In the genomic region with DNA sequence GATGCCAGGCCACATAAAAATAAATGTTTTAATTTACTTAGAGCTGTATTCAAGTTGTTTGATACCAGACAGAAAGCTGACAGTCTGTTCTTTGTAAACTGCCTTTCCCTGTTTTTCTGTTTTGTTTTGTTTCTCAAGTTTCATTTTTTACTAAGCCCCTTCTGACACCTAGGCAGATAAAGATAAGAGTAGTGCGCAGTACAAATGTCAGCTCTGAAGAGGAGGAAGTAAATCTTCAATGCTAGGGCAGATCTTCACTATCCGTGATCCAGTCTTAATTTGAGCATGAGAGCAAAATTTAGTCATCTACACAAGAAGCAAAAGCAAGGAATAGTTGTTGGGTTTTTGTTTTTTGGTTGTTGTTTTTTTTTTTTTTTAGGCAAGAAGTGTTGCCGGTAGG, we compare ENCODE assay signal across 1 cellular context.
TF ChIP-seq lines count a peak whose summit lies in the region.

No MANE protein-coding gene starts in this region.

TF ChIP-seq in K562, 482 proteins besides CTCF, POLR2A, EP300 and RAD21:
- TF ChIP-seq, protein P1, sequence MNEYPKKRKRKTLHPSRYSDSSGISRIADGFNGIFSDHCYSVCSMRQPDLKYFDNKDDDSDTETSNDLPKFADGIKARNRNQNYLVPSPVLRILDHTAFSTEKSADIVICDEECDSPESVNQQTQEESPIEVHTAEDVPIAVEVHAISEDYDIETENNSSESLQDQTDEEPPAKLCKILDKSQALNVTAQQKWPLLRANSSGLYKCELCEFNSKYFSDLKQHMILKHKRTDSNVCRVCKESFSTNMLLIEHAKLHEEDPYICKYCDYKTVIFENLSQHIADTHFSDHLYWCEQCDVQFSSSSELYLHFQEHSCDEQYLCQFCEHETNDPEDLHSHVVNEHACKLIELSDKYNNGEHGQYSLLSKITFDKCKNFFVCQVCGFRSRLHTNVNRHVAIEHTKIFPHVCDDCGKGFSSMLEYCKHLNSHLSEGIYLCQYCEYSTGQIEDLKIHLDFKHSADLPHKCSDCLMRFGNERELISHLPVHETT (CRISPR knock-in tag; conservative IDR thresholded peaks at IDR 0.05 in 1 of 2, IDR thresholded peaks at IDR 0.05 in 1 of 2): peak in 1 of 2 experiments; percentile 54; a peak in 1 of 4 replicates
- TF ChIP-seq, protein P2, sequence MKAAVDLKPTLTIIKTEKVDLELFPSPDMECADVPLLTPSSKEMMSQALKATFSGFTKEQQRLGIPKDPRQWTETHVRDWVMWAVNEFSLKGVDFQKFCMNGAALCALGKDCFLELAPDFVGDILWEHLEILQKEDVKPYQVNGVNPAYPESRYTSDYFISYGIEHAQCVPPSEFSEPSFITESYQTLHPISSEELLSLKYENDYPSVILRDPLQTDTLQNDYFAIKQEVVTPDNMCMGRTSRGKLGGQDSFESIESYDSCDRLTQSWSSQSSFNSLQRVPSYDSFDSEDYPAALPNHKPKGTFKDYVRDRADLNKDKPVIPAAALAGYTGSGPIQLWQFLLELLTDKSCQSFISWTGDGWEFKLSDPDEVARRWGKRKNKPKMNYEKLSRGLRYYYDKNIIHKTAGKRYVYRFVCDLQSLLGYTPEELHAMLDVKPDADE (conservative IDR thresholded peaks at IDR 0.05; ENCODE audit: control insufficient read depth, low read depth, low read length): no peak
- TF ChIP-seq, protein P3, sequence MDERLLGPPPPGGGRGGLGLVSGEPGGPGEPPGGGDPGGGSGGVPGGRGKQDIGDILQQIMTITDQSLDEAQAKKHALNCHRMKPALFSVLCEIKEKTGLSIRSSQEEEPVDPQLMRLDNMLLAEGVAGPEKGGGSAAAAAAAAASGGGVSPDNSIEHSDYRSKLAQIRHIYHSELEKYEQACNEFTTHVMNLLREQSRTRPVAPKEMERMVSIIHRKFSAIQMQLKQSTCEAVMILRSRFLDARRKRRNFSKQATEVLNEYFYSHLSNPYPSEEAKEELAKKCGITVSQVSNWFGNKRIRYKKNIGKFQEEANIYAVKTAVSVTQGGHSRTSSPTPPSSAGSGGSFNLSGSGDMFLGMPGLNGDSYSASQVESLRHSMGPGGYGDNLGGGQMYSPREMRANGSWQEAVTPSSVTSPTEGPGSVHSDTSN (CRISPR knock-in tag; IDR thresholded peaks at IDR 0.05; ENCODE audit: low read depth): no peak
- TF ChIP-seq, protein P3 (tag; conservative IDR thresholded peaks at IDR 0.05; ENCODE audit: low read depth): peak; percentile 89
- TF ChIP-seq MEIS2 (IDR thresholded peaks at IDR 0.05; ENCODE audit: partially characterized antibody) (peak; percentile 91), HNRNPLL (IDR thresholded peaks at IDR 0.05; ENCODE audit: low read depth, low read length, poor library complexity, severe bottlenecking) (peak; percentile 34), SMARCA4 (IDR thresholded peaks at IDR 0.05) (peak; percentile 72), XRCC5 (IDR thresholded peaks at IDR 0.05; ENCODE audit: low read depth, low read length) (no peak), TRIM28 (IDR thresholded peaks at IDR 0.05) (peak; percentile 38; the same call in 1 of the 2 replicates), CTBP1 (IDR thresholded peaks at IDR 0.05; ENCODE audit: borderline replicate concordance) (0 out of 2 replicates have a peak, but pooled peaks have one; percentile 14), BRD9 (IDR thresholded peaks at IDR 0.05; ENCODE audit: low read depth, partially characterized antibody) (no peak), TAL1 (IDR thresholded peaks at IDR 0.05) (peak; percentile 33), SMAD2 (IDR thresholded peaks at IDR 0.05; ENCODE audit: low read depth, low read length) (no peak), CREM (IDR thresholded peaks at IDR 0.05; ENCODE audit: low read depth) (0 out of 2 replicates have a peak, but pooled peaks have one; percentile 15), ARHGAP35 (IDR thresholded peaks at IDR 0.05; ENCODE audit: partially characterized antibody) (no peak), ETV5 (CRISPR knock-in tag; IDR thresholded peaks at IDR 0.05; ENCODE audit: low read depth) (no peak), SMARCE1 (IDR thresholded peaks at IDR 0.05) (peak; percentile 53; the same call in 1 of the 2 replicates), NRF1 (conservative IDR thresholded peaks at IDR 0.05 in 1 of 2, IDR thresholded peaks at IDR 0.05 in 1 of 2) (peak; percentile 49 to 60), KDM2B (CRISPR knock-in tag; IDR thresholded peaks at IDR 0.05) (peak; percentile 24; the same call in 1 of the 2 replicates), MCM5 (IDR thresholded peaks at IDR 0.05; ENCODE audit: low read depth) (no peak), TEAD4 (IDR thresholded peaks at IDR 0.05; ENCODE audit: low read length) (peak; percentile 41; the same call in 1 of the 2 replicates), TEAD4 (CRISPR knock-in tag; IDR thresholded peaks at IDR 0.05; ENCODE audit: borderline replicate concordance) (no peak), FOXK2 (conservative IDR thresholded peaks at IDR 0.05 in 1 of 2, IDR thresholded peaks at IDR 0.05 in 1 of 2; ENCODE audit: low read depth in 2 of 2) (peak; percentile 23 to 53; a peak in 2 of 4 replicates), TCF3 (CRISPR knock-in tag; IDR thresholded peaks at IDR 0.05) (0 out of 2 replicates have a peak, but pooled peaks have one; percentile 29), MTA2 (IDR thresholded peaks at IDR 0.05; ENCODE audit: low read depth) (0 out of 2 replicates have a peak, but pooled peaks have one; percentile 29), HDAC1 (IDR thresholded peaks at IDR 0.05) (peak in 1 of 2 experiments; percentile 40; a peak in 1 of 4 replicates), GATA2 (CRISPR knock-in tag; IDR thresholded peaks at IDR 0.05) (0 out of 2 replicates have a peak, but pooled peaks have one; percentile 27), PCBP2 (IDR thresholded peaks at IDR 0.05; ENCODE audit: low read depth, low read length, poor library complexity, severe bottlenecking) (no peak), CBFA2T3 (IDR thresholded peaks at IDR 0.05) (peak; percentile 30; the same call in 1 of the 2 replicates), DPF2 (IDR thresholded peaks at IDR 0.05) (peak; percentile 81), ARID1B (IDR thresholded peaks at IDR 0.05) (peak; percentile 66), CEBPB (tag; IDR thresholded peaks at IDR 0.05) (no peak), CXXC5 (CRISPR knock-in tag; IDR thresholded peaks at IDR 0.05) (peak; percentile 34; the same call in 1 of the 2 replicates), HDGF (IDR thresholded peaks at IDR 0.05) (peak; percentile 5; the same call in 1 of the 2 replicates), FOXM1 (IDR thresholded peaks at IDR 0.05; ENCODE audit: low read depth) (no peak), FOXM1 (CRISPR knock-in tag; IDR thresholded peaks at IDR 0.05; ENCODE audit: low read depth) (no peak), ZEB2 (IDR thresholded peaks at IDR 0.05) (peak; percentile 18; the same call in 1 of the 2 replicates), PHF21A (IDR thresholded peaks at IDR 0.05; ENCODE audit: borderline replicate concordance, low read depth) (no peak), SOX6 (IDR thresholded peaks at IDR 0.05) (peak; percentile 50)
- TF ChIP-seq, protein P4, sequence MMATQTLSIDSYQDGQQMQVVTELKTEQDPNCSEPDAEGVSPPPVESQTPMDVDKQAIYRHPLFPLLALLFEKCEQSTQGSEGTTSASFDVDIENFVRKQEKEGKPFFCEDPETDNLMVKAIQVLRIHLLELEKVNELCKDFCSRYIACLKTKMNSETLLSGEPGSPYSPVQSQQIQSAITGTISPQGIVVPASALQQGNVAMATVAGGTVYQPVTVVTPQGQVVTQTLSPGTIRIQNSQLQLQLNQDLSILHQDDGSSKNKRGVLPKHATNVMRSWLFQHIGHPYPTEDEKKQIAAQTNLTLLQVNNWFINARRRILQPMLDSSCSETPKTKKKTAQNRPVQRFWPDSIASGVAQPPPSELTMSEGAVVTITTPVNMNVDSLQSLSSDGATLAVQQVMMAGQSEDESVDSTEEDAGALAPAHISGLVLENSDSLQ (IDR thresholded peaks at IDR 0.05): peak; percentile 84
- TF ChIP-seq, protein P5, sequence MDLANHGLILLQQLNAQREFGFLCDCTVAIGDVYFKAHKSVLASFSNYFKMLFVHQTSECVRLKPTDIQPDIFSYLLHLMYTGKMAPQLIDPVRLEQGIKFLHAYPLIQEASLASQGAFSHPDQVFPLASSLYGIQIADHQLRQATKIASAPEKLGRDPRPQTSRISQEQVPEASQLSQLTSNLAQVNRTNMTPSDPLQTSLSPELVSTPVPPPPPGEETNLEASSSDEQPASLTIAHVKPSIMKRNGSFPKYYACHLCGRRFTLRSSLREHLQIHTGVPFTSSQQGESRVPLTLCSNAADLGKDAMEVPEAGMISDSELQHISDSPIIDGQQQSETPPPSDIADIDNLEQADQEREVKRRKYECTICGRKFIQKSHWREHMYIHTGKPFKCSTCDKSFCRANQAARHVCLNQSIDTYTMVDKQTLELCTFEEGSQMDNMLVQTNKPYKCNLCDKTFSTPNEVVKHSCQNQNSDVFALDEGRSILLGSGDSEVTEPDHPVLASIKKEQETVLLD (IDR thresholded peaks at IDR 0.05): 0 out of 2 replicates have a peak, but pooled peaks have one; percentile 41
- TF ChIP-seq, protein P6, sequence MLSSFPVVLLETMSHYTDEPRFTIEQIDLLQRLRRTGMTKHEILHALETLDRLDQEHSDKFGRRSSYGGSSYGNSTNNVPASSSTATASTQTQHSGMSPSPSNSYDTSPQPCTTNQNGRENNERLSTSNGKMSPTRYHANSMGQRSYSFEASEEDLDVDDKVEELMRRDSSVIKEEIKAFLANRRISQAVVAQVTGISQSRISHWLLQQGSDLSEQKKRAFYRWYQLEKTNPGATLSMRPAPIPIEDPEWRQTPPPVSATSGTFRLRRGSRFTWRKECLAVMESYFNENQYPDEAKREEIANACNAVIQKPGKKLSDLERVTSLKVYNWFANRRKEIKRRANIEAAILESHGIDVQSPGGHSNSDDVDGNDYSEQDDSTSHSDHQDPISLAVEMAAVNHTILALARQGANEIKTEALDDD (IDR thresholded peaks at IDR 0.05): peak; percentile 30; the same call in 1 of the 2 replicates
- TF ChIP-seq, protein P7, sequence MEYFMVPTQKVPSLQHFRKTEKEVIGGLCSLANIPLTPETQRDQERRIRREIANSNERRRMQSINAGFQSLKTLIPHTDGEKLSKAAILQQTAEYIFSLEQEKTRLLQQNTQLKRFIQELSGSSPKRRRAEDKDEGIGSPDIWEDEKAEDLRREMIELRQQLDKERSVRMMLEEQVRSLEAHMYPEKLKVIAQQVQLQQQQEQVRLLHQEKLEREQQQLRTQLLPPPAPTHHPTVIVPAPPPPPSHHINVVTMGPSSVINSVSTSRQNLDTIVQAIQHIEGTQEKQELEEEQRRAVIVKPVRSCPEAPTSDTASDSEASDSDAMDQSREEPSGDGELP (CRISPR knock-in tag; IDR thresholded peaks at IDR 0.05; ENCODE audit: borderline replicate concordance): no peak
- TF ChIP-seq, protein P8, sequence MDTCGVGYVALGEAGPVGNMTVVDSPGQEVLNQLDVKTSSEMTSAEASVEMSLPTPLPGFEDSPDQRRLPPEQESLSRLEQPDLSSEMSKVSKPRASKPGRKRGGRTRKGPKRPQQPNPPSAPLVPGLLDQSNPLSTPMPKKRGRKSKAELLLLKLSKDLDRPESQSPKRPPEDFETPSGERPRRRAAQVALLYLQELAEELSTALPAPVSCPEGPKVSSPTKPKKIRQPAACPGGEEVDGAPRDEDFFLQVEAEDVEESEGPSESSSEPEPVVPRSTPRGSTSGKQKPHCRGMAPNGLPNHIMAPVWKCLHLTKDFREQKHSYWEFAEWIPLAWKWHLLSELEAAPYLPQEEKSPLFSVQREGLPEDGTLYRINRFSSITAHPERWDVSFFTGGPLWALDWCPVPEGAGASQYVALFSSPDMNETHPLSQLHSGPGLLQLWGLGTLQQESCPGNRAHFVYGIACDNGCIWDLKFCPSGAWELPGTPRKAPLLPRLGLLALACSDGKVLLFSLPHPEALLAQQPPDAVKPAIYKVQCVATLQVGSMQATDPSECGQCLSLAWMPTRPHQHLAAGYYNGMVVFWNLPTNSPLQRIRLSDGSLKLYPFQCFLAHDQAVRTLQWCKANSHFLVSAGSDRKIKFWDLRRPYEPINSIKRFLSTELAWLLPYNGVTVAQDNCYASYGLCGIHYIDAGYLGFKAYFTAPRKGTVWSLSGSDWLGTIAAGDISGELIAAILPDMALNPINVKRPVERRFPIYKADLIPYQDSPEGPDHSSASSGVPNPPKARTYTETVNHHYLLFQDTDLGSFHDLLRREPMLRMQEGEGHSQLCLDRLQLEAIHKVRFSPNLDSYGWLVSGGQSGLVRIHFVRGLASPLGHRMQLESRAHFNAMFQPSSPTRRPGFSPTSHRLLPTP (IDR thresholded peaks at IDR 0.05; ENCODE audit: borderline replicate concordance, extremely low read depth, insufficient read length): no peak
TF ChIP-seq in K562: peak in this region for 28.
